In the genomic region with DNA sequence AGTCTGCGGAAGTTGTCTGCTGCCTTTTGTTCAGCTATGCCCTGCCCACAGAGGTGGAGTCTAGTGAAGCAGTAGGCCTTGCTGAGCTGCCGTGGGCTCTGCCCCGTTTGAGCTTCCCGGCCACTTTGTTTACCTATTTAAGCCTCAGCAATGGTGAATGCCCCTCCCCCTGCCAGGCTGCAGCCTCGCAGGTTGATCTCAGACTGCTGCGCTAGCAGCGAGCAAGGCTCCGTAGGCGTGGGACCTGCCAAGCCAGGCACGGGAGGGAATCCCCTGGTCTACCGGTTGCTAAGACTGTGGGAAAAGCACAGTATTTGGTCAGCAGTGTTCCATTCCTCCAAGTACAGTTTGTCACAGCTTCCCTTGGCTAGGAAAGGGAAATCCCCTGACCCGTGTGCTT, we compare ENCODE assay signal across 12 cellular contexts.
"Had no signal": no experiment of that assay in that cellular context is flagged by ENCODE, and none has a peak within 500 bp of the region (broad histone marks: within the 10 kb centered on the region; RNA-seq: fewer than 3 reads in every experiment).

No MANE protein-coding gene starts in this region.

- H3K9me3 ChIP-seq: colonic mucosa, prostate gland, thoracic aorta had no signal

- H3K4me1 ChIP-seq: colonic mucosa, foreskin keratinocyte, prostate gland had no signal

- ATAC-seq: foreskin keratinocyte; naive thymus-derived CD4-positive, alpha-beta T cell; sciatic nerve had no signal

- H3K27ac ChIP-seq: colonic mucosa, foreskin keratinocyte, prostate gland, stomach, thoracic aorta had no signal

- H3K27me3 ChIP-seq: colonic mucosa, foreskin keratinocyte, stomach had no signal

- DNase-seq: activated CD4-positive, CD25-positive, alpha-beta regulatory T cell treated with anti-CD3 and anti-CD28 coated beads, Interleukin-2, amount 50 U/mL, for 72 hours; activated naive CD4-positive, alpha-beta T cell treated with anti-CD3 and anti-CD28 coated beads for 36 hours; activated T-cell treated with anti-CD3 and anti-CD28 coated beads, Interleukin-2, amount 50 U/mL, for 48 hours; caudate nucleus; colonic mucosa; foreskin keratinocyte; mammary epithelial cell; naive thymus-derived CD4-positive, alpha-beta T cell; stomach had no signal

- H3K36me3 ChIP-seq: colonic mucosa, prostate gland, stomach, thoracic aorta had no signal

- H3K4me3 ChIP-seq: colonic mucosa, prostate gland, stomach, thoracic aorta had no signal
